8 cellular contexts compared by ENCODE assay signal in genomic region chr18:36127866-36128845, GRCh38. TPM values are rescaled to one million over a fixed set of nuclear protein-coding genes. Genes with fewer than 3 reads are reported as not detected.
DNase-seq lines count a peak whose midpoint lies in the region; ATAC-seq and TF ChIP-seq lines count a peak whose summit lies in the region.

No MANE protein-coding gene starts in this region.

- no peaks in the 10 kb centered on the region for H3K27me3 Mint-ChIP-seq in Calu3 (ENCODE audit: unreplicated experiment)
- no peaks in the 10 kb centered on the region for H3K27me3 Mint-ChIP-seq in activated CD4-positive, alpha-beta memory T cell treated with anti-CD3 and anti-CD28 coated beads, Interleukin-2, amount 10 ng/mL, durations not matched to agents 7 days and 5 days

- H3K27ac Mint-ChIP-seq in Calu3 (ENCODE audit: unreplicated experiment) = peak overlapping the region; percentile 70
- peak overlapping the region; percentile 21 for H3K27ac Mint-ChIP-seq in activated CD4-positive, alpha-beta memory T cell treated with anti-CD3 and anti-CD28 coated beads, Interleukin-2, amount 10 ng/mL, durations not matched to agents 7 days and 5 days

- TF ChIP-seq CTCF in Calu3 (IDR thresholded peaks at IDR 0.05; ENCODE audit: unreplicated experiment) = no peak

- CTCF ChIA-PET in Calu3 (lab: Charles Lee) = no interaction called here
- CTCF ChIA-PET in activated CD4-positive, alpha-beta memory T cell treated with anti-CD3 and anti-CD28 coated beads, Interleukin-2, amount 10 ng/mL, durations not matched to agents 7 days and 5 days (lab: Charles Lee) = interaction anchor here (0.7 to 1.5 kb wide), 4 partner anchors 12 to 110 kb away, joined by 3 to 5 read pairs (median 3); no protein-coding TSS in a partner anchor

- H3K9ac ChIP-seq in HUES48 (ENCODE audit: low read depth, low read length) = 0 out of 2 replicates have a peak overlapping the region, but pooled peaks have one; percentile 68

- BruUV-seq in Calu3 (replicated peaks; lab: Mats Ljungman, UMichigan) = no TSS peak

- H3K36me3 ChIP-seq in HUES48 (ENCODE audit: control insufficient read depth, insufficient read depth, low read length) = peaks cover 42% of the 10 kb centered on the region

- ATAC-seq in HG03378 (IDR thresholded peaks at IDR 0.05; ENCODE audit: unreplicated experiment) (no peak), GM19351 (IDR thresholded peaks at IDR 0.05; ENCODE audit: unreplicated experiment) (no peak), GM18909 (IDR thresholded peaks at IDR 0.05; ENCODE audit: poor library complexity, unreplicated experiment) (no peak)

- no peaks in the 10 kb centered on the region for H3K27me3 ChIP-seq in HUES48 (ENCODE audit: control insufficient read depth, insufficient read depth, low read length)

- peaks cover 6% of the 10 kb centered on the region for H3K4me1 ChIP-seq in HUES48 (ENCODE audit: control insufficient read depth, insufficient read depth, low read length)

- POLR2A ChIA-PET in activated CD4-positive, alpha-beta memory T cell treated with anti-CD3 and anti-CD28 coated beads, Interleukin-2, amount 10 ng/mL, durations not matched to agents 7 days and 5 days (lab: Charles Lee) = interaction anchor here (0.9 to 3.9 kb wide), 17 partner anchors 8 to 887 kb away, joined by 3 to 21 read pairs (median 5); partner anchors contain the start of genes KIAA1328, MOCOS, RMP24 and RPRD1A

- peak overlapping the region; percentile 98 for H3K4me3 ChIP-seq in HUES48 (ENCODE audit: low read depth, low read length)

- no peaks in the 10 kb centered on the region for H3K9me3 ChIP-seq in HUES48 (ENCODE audit: control insufficient read depth, insufficient read depth, low read length)

- H3K27ac ChIP-seq in HUES48 (ENCODE audit: low read depth, low read length) = peak overlapping the region; percentile 99

- peak overlapping the region; percentile 98 for H3K4me3 Mint-ChIP-seq in Calu3 (ENCODE audit: low read depth, unreplicated experiment)
- H3K4me3 Mint-ChIP-seq in activated CD4-positive, alpha-beta memory T cell treated with anti-CD3 and anti-CD28 coated beads, Interleukin-2, amount 10 ng/mL, durations not matched to agents 7 days and 5 days = peak overlapping the region; percentile 92

- H3K9me3 Mint-ChIP-seq in Calu3 (ENCODE audit: low read depth, unreplicated experiment) = no peaks in the 10 kb centered on the region
- no peaks in the 10 kb centered on the region for H3K9me3 Mint-ChIP-seq in activated CD4-positive, alpha-beta memory T cell treated with anti-CD3 and anti-CD28 coated beads, Interleukin-2, amount 10 ng/mL, durations not matched to agents 7 days and 5 days

- peaks cover 26% of the 10 kb centered on the region for H3K4me1 Mint-ChIP-seq in Calu3 (ENCODE audit: low read depth, unreplicated experiment)
- peaks cover 59% of the 10 kb centered on the region for H3K4me1 Mint-ChIP-seq in activated CD4-positive, alpha-beta memory T cell treated with anti-CD3 and anti-CD28 coated beads, Interleukin-2, amount 10 ng/mL, durations not matched to agents 7 days and 5 days

- intact Hi-C loops in Calu3 (cut with micrococcal nuclease; ENCODE audit: unreplicated experiment) = no loop called here
- intact Hi-C loops in head of caudate nucleus (cut with DNase I) = loop anchor here (5.0 to 10.0 kb wide), 2 partner anchors 61 to 153 kb away; partner anchors contain the start of genes RMP24 and RPRD1A
- intact Hi-C loops in posterior cingulate gyrus (cut with DNase I) = loop anchor here (2.0 to 10.0 kb wide), 3 partner anchors 113 to 631 kb away; partner anchors contain the start of genes INO80C and RMP24

- DNase-seq in Calu3 = peak; percentile 3
- DNase-seq in activated CD4-positive, alpha-beta memory T cell treated with anti-CD3 and anti-CD28 coated beads, Interleukin-2, amount 10 ng/mL, durations not matched to agents 7 days and 5 days = no peak
- DNase-seq in head of caudate nucleus = peak in 31 of 42 donors; percentile 8 to 67 (median 23)
- DNase-seq in posterior cingulate gyrus = peak in 7 of 10 donors; percentile 6 to 91 (median 32)

- peaks cover 43% of the 10 kb centered on the region for H3K36me3 Mint-ChIP-seq in Calu3 (ENCODE audit: insufficient read depth, unreplicated experiment)
- H3K36me3 Mint-ChIP-seq in activated CD4-positive, alpha-beta memory T cell treated with anti-CD3 and anti-CD28 coated beads, Interleukin-2, amount 10 ng/mL, durations not matched to agents 7 days and 5 days (ENCODE audit: low read depth) = peaks cover 38% of the 10 kb centered on the region

RNA-seq across cellular contexts. Expression of gene SLC39A6, which starts 1.0 kb away (rescaled TPM):
- total RNA-seq in Calu3 (2022) = 54.4 and 62.9 TPM in 2 replicates
- total RNA-seq in activated CD4-positive, alpha-beta memory T cell treated with anti-CD3 and anti-CD28 coated beads, Interleukin-2, amount 10 ng/mL, durations not matched to agents 7 days and 5 days = 10 to 100 TPM; 22.9 to 24.8 TPM

RNA-seq across cellular contexts. Expression of gene ELP2, which starts 1.5 kb away (rescaled TPM):
- total RNA-seq in Calu3 (2022) = 75.8 and 82.2 TPM in 2 replicates
- total RNA-seq in activated CD4-positive, alpha-beta memory T cell treated with anti-CD3 and anti-CD28 coated beads, Interleukin-2, amount 10 ng/mL, durations not matched to agents 7 days and 5 days = 10 to 100 TPM; 54.5 to 60.1 TPM

RNA-seq across cellular contexts. Expression of gene MOCOS, which starts 59.1 kb away (rescaled TPM):
- 24.5 and 25.7 TPM in 2 replicates for total RNA-seq in Calu3 (2022)
- total RNA-seq in activated CD4-positive, alpha-beta memory T cell treated with anti-CD3 and anti-CD28 coated beads, Interleukin-2, amount 10 ng/mL, durations not matched to agents 7 days and 5 days = under 1 TPM; 0.15 to 0.25 TPM

Comparison
In these comparisons a context has a peak if more than half of its experiments do, and no peak if none do; other contexts are left out.
1. RNA of gene MOCOS, which starts 59.1 kb away (total RNA-seq): 24.5 to 25.7 TPM in Calu3; 0.15 to 0.25 TPM in activated CD4-positive, alpha-beta memory T cell treated with anti-CD3 and anti-CD28 coated beads, Interleukin-2, amount 10 ng/mL, durations not matched to agents 7 days and 5 days; every median in the first group is over 10 times any median in the second.